13 cellular contexts compared by ENCODE assay signal in the genomic region with DNA sequence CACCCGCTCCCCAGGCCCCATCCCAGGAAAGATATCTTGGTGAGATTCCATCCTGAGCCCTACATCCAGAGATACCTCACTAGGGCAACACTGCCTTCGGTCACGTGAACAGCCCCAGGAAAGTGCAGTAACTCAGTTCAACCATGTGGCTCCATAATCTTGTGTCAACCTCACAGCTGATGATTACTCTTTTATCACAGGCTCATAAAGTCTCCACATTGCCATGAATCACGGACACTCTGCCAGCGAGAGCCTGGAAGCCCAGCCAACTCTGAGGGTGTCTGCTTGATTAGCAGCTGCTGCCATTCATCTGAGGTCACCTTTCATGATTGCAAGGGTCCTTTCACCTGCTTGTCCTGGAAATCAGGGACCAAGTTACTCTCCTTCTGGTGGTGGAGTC.
"Had no signal": no experiment of that assay in that cellular context is flagged by ENCODE, and none has a peak within 500 bp of the region (broad histone marks: within the 10 kb centered on the region; RNA-seq: fewer than 3 reads in every experiment).

No MANE protein-coding gene starts in this region.

- H3K27me3 ChIP-seq: adrenal gland, cardiac muscle cell had no signal

- DNase-seq: activated CD4-positive, alpha-beta T cell treated with anti-CD3 and anti-CD28 coated beads for 4 hours; activated CD8-positive, alpha-beta T cell treated with anti-CD3 and anti-CD28 coated beads for 36 hours; activated effector memory CD4-positive, alpha-beta T cell treated with Interleukin-2 at 50 U/mL for 16 hours; activated T-cell treated with anti-CD3 and anti-CD28 coated beads, Interleukin-2, amount 50 U/mL, for 4 hours; adrenal gland; hippocampal formation; mesendoderm; occipital lobe; stimulated activated CD4-positive, alpha-beta T cell treated with anti-CD3 and anti-CD28 coated beads, Interleukin-2, amount 100 ng/mL, for 24 hours had no signal

- H3K36me3 ChIP-seq: adrenal gland, cardiac muscle cell, prostate gland had no signal

- H3K4me1 ChIP-seq: adrenal gland, prostate gland had no signal

- H3K27ac ChIP-seq: adrenal gland, cardiac muscle cell, prostate gland had no signal

- H3K9me3 ChIP-seq: adrenal gland, prostate gland had no signal

- H3K4me3 ChIP-seq: adrenal gland, cardiac muscle cell, prostate gland had no signal

- ATAC-seq: activated CD8-positive, alpha-beta T cell treated with anti-CD3 and anti-CD28 coated beads for 36 hours; activated T-cell treated with anti-CD3 and anti-CD28 coated beads, Interleukin-2, amount 50 U/mL, for 4 hours; sciatic nerve; WTC11 had no signal
